Comparison of ENCODE assay signal across 13 cellular contexts in the genomic region with DNA sequence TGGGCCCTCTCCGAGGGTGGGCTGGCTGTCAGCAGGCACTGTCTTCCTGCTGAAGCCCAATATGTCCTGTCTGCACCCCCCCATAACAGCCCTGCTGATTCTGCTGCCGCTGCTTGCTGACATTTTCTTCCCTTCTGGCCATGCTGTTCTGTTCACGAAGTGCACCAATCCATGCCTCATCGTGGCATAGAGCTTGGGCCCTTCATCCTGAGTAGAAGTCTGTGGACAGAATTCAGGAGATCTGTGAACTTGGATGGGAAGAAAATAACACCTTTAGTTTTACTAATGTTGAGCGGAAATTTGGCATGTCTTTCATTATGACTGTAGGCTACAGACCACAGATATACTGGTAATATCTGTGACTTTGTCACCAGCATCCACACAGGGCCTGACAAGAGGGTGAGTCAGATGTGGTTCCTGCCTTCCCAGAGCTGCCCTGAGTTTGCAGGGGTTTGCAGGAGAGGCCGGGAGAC. TPM values are rescaled to one million over a fixed set of nuclear protein-coding genes. Genes with fewer than 3 reads are reported as not detected.
DNase-seq lines count a peak whose midpoint lies in the region; ATAC-seq and TF ChIP-seq lines count a peak whose summit lies in the region.
"Had no signal": no experiment of that assay in that cellular context is flagged by ENCODE, and none has a peak within 500 bp of the region (broad histone marks: within the 10 kb centered on the region; RNA-seq: fewer than 3 reads in every experiment).

No MANE protein-coding gene starts in this region.

- H3K36me3 ChIP-seq in neuronal stem cell (replicated peaks in 1 of 2; ENCODE audit: control insufficient read depth in 2 of 2, insufficient read depth in 2 of 2, low read length in 2 of 2) (no peaks in the 10 kb centered on the region), transverse colon (no peaks in the 10 kb centered on the region)

- WGBS in neuronal stem cell (ENCODE audit: extremely low coverage in 2 of 2, insufficient read length in 2 of 2, insufficient replicate concordance in 1 of 2), 2 donors = no CpG with 5 or more reads among the region's 6 CpGs
- 85% methylated on average over 6 of the region's 6 CpGs; no CpG with 5 or more reads in 1 of the 2 donors for WGBS in transverse colon (ENCODE audit: low coverage in 1 of 2), 2 donors

- TF ChIP-seq CTCF in transverse colon (IDR thresholded peaks at IDR 0.05) (no peak), GM13977 (IDR thresholded peaks at IDR 0.05; ENCODE audit: extremely low read depth, insufficient read depth, missing control alignments) (no peak)

- H2BK120ac ChIP-seq in neuronal stem cell (ENCODE audit: low read depth, low read length) = peak overlapping the region; percentile 16

- H3K4me1 ChIP-seq in neuronal stem cell (ENCODE audit: control insufficient read depth in 2 of 2, insufficient read depth in 1 of 2, low read depth in 1 of 2, low read length in 2 of 2) = peaks cover 5 to 12% of the 10 kb centered on the region in 2 donors
- no peaks in the 10 kb centered on the region for H3K4me1 ChIP-seq in transverse colon

- POLR2A ChIA-PET in activated CD4-positive, alpha-beta T cell treated with anti-CD3 and anti-CD28 coated beads for 36 hours (lab: Charles Lee) = interaction anchor here (0.6 kb wide), 1 partner anchor 62 kb away, joined by 3 read pairs; no protein-coding TSS in a partner anchor
- POLR2A ChIA-PET in T-cell (lab: Charles Lee) = no interaction called here

- no peaks in the 10 kb centered on the region for H3K27me3 ChIP-seq in neuronal stem cell (ENCODE audit: control insufficient read depth in 3 of 3, insufficient read depth in 3 of 3, low read depth in 1 of 3, low read length in 3 of 3)
- H3K27me3 ChIP-seq in transverse colon = no peaks in the 10 kb centered on the region

- peaks cover 9% of the 10 kb centered on the region for H3K4me1 Mint-ChIP-seq in activated CD4-positive, alpha-beta T cell treated with anti-CD3 and anti-CD28 coated beads for 36 hours
- peaks cover 0 to 7% (median 4%) of the 10 kb centered on the region in 3 donors for H3K4me1 Mint-ChIP-seq in T-cell

- H3K27me3 Mint-ChIP-seq in activated CD4-positive, alpha-beta T cell treated with anti-CD3 and anti-CD28 coated beads for 36 hours = peaks cover 3% of the 10 kb centered on the region
- H3K27me3 Mint-ChIP-seq in T-cell = no peaks in the 10 kb centered on the region

- no peaks in the 10 kb centered on the region for H3K36me3 Mint-ChIP-seq in activated CD4-positive, alpha-beta T cell treated with anti-CD3 and anti-CD28 coated beads for 36 hours (ENCODE audit: low read depth)
- no peaks in the 10 kb centered on the region for H3K36me3 Mint-ChIP-seq in T-cell

- H2BK15ac ChIP-seq in neuronal stem cell (ENCODE audit: low read length) = no peak overlapping the region

- intact Hi-C loops in activated CD4-positive, alpha-beta T cell treated with anti-CD3 and anti-CD28 coated beads for 36 hours (cut with DNase I, micrococcal nuclease) = no loop called here
- intact Hi-C loops in transverse colon (cut with DNase I; ENCODE audit: low total_unique reads) = no loop called here

- no peak overlapping the region for H2AK5ac ChIP-seq in neuronal stem cell (ENCODE audit: low read depth, low read length)

- TF ChIP-seq POLR2A in transverse colon (IDR thresholded peaks at IDR 0.05) = no peak

- no peak overlapping the region for H4K91ac ChIP-seq in neuronal stem cell (ENCODE audit: low read depth, low read length, poor library complexity)

- H3K4me3 Mint-ChIP-seq in activated CD4-positive, alpha-beta T cell treated with anti-CD3 and anti-CD28 coated beads for 36 hours = no peak overlapping the region
- no peak overlapping the region for H3K4me3 Mint-ChIP-seq in T-cell

- no peak for TF ChIP-seq EP300 in transverse colon (IDR thresholded peaks at IDR 0.05; ENCODE audit: low read depth)

- ATAC-seq in activated CD4-positive, alpha-beta T cell treated with anti-CD3 and anti-CD28 coated beads for 36 hours = peak; percentile 96
- ATAC-seq in GM21447 (IDR thresholded peaks at IDR 0.05; ENCODE audit: unreplicated experiment) (peak; percentile 73), T-cell (replicated peaks in 1 of 4) (peak in 3 of 4 experiments; percentile 33 to 60 (median 49))

- H3K27ac Mint-ChIP-seq in activated CD4-positive, alpha-beta T cell treated with anti-CD3 and anti-CD28 coated beads for 36 hours = peak overlapping the region; percentile 67
- peak overlapping the region; percentile 78 to 85 for H3K27ac Mint-ChIP-seq in T-cell

- no peak overlapping the region for H3K14ac ChIP-seq in neuronal stem cell (ENCODE audit: low read length)

- no peak overlapping the region for H3K23ac ChIP-seq in neuronal stem cell (ENCODE audit: low read depth, low read length, poor library complexity)

- DNase-seq in activated CD4-positive, alpha-beta T cell treated with anti-CD3 and anti-CD28 coated beads for 36 hours = peak; percentile 53
- no peak for DNase-seq in activated CD4-positive, alpha-beta T cell treated with anti-CD3 and anti-CD28 coated beads, Interleukin-2, amount 50 U/mL, for 4 hours
- no peak for DNase-seq in T-cell
- no peak for DNase-seq in neuronal stem cell (ENCODE audit: low spot score)
- DNase-seq in transverse colon = no peak
- no peak for DNase-seq in NCI-H1105 (lab: John Stamatoyannopoulos, UW)
- DNase-seq in GM13977 (ENCODE audit: low spot score) = no peak
- DNase-seq: NCI-H748 treated with DMSO at 0.1 percent for 48 hours had no signal

- no peak overlapping the region for H3K4ac ChIP-seq in neuronal stem cell (ENCODE audit: low read length)

- H2AFZ ChIP-seq in neuronal stem cell (ENCODE audit: low read length) = peak overlapping the region; percentile 51

- H3K4me3 ChIP-seq in neuronal stem cell (ENCODE audit: low read length in 2 of 2) (peak overlapping the region in 1 of 2 donors; percentile 3), transverse colon (no peak overlapping the region)

- no peak overlapping the region for H3K4me2 ChIP-seq in neuronal stem cell (ENCODE audit: insufficient read depth, low read length, poor library complexity, severe bottlenecking)

- peaks cover 3% of the 10 kb centered on the region for H3K9me3 Mint-ChIP-seq in activated CD4-positive, alpha-beta T cell treated with anti-CD3 and anti-CD28 coated beads for 36 hours (ENCODE audit: low read depth)
- H3K9me3 Mint-ChIP-seq in T-cell = peaks cover 0 to 2% (median 0%) of the 10 kb centered on the region in 3 donors

- no peaks in the 10 kb centered on the region for H3K79me1 ChIP-seq in neuronal stem cell (ENCODE audit: low read depth, low read length)

- no peak overlapping the region for H3K9ac ChIP-seq in neuronal stem cell (ENCODE audit: low read depth, low read length, poor library complexity)

- in situ Hi-C loops in transverse colon (cut with MboI; ENCODE audit: low pct_ligation_motif_present in 1 of 4, low pct_unique_long_range_greater_than_20kb in 1 of 4, low sequenced_read_pairs in 3 of 4) (loop anchor here in 2 of 4 donors (25.0 kb wide), 2 partner anchors 282 to 307 kb away; no protein-coding TSS in a partner anchor), GM13977 (cut with MboI; ENCODE audit: low pct_unique_long_range_greater_than_20kb, low sequenced_read_pairs, unreplicated experiment) (no loop called here)

- no peak overlapping the region for H3K18ac ChIP-seq in neuronal stem cell (ENCODE audit: low read length)

- no peak overlapping the region for H2BK5ac ChIP-seq in neuronal stem cell (ENCODE audit: low read length)

- H3K27ac ChIP-seq in neuronal stem cell (replicated peaks; ENCODE audit: low read length) (no peak overlapping the region), transverse colon (no peak overlapping the region)

- no peak overlapping the region for H2BK12ac ChIP-seq in neuronal stem cell (ENCODE audit: low read length)

- CTCF ChIA-PET in activated CD4-positive, alpha-beta T cell treated with anti-CD3 and anti-CD28 coated beads for 36 hours (lab: Charles Lee) = interaction anchor here (0.5 to 1.8 kb wide), 2 partner anchors 298 to 610 kb away, joined by 4 to 6 read pairs; no protein-coding TSS in a partner anchor
- CTCF ChIA-PET in T-cell (lab: Charles Lee) = no interaction called here

- H4K8ac ChIP-seq in neuronal stem cell (ENCODE audit: low read depth, low read length) = no peak overlapping the region

- H3K9me3 ChIP-seq in neuronal stem cell (replicated peaks in 1 of 2; ENCODE audit: control insufficient read depth in 2 of 2, insufficient read depth in 1 of 2, low read depth in 1 of 2, low read length in 2 of 2) (no peaks in the 10 kb centered on the region), transverse colon (no peaks in the 10 kb centered on the region)

RNA-seq across cellular contexts. Expression of a gene that starts 14.1 kb away (rescaled TPM):
- total RNA-seq in activated CD4-positive, alpha-beta T cell treated with anti-CD3 and anti-CD28 coated beads for 36 hours = 10 to 100 TPM; 24.8 to 29.6 TPM
- total RNA-seq in T-cell (10 to 100 TPM; 21.2 to 40.2 (median 30.8) TPM), transverse colon (10 to 100 TPM; 18.0 to 51.2 (median 25.1) TPM)
- 62.1 TPM for polyA plus RNA-seq in neuronal stem cell (2013, experiment 1 of 2)
- 61.2 TPM for polyA plus RNA-seq in neuronal stem cell (2013, experiment 2 of 2)

RNA-seq across cellular contexts. Expression of a gene that starts 29.9 kb away (rescaled TPM):
- total RNA-seq in activated CD4-positive, alpha-beta T cell treated with anti-CD3 and anti-CD28 coated beads for 36 hours = not detected
- total RNA-seq in T-cell = not detected
- polyA plus RNA-seq in neuronal stem cell (2013, experiment 1 of 2) = 0.20 TPM
- polyA plus RNA-seq in neuronal stem cell (2013, experiment 2 of 2) = 0.25 TPM
- total RNA-seq in transverse colon = under 1 TPM in 1 of 4 donors, not detected in 3; 0.79 TPM
- total RNA-seq: dermis microvascular lymphatic vessel endothelial cell; lung microvascular endothelial cell; pulmonary artery endothelial cell; T-helper 1 cell treated with Interleukin-12 subunit alpha and Interleukin-12 subunit beta and Interleukin-4 antibody, amounts not matched to agents 30 ng/mL and 1 ng/mL, for 36 hours had no signal

RNA-seq across cellular contexts. Expression of a gene that starts 54.9 kb away (rescaled TPM):
- 10 to 100 TPM; 25.5 to 29.0 TPM for total RNA-seq in activated CD4-positive, alpha-beta T cell treated with anti-CD3 and anti-CD28 coated beads for 36 hours
- 100 to 1,000 TPM in 4 of 5 donors, 10 to 100 TPM in 1; 53.5 to 394 (median 154) TPM for total RNA-seq in T-cell
- 12.7 TPM for polyA plus RNA-seq in neuronal stem cell (2013, experiment 1 of 2)
- polyA plus RNA-seq in neuronal stem cell (2013, experiment 2 of 2) = 11.8 TPM
- total RNA-seq in transverse colon = 100 to 1,000 TPM in 2 of 4 donors, 10 to 100 TPM in 2; 46.0 to 424 (median 210) TPM
